ENCODE assay signal across 8 cellular contexts in the genomic region with DNA sequence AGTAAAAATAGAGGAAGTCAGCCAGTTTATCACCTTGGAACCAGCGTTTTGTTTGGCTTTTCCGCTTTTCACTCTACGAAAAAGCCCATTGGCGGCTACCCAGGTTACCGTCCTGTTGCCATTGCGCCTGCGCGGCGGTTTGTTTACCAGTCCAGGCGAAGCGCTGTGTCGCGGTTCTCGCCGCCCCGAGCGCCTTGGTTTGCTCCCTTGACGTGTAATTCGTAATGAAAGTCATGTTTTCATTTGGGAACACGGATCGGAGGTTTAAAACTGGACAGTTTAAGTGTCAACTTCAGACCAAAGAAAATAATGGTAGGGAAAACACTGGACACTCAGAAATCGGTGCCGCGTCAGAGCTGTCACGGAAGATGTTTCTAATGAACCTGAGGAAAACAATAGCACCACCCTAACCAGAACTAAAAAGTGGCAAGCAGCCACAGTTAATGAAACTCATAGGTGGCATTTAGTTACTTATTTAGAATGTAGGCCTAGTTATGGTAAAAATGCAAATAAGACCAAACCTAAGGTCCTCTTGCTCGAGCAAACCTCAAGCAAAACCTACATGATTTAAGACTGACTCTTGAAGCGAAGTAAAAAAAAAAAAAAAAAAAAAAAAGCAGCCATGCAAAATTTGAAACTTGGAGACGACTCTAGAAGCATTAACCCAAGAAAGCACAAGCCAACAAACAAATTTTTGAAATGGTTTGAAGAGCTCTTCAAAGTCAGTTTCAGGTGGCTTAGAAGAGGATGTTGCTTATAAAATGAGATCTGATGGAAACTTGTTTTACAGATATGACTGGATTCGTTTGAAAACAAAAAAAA. TPM values are rescaled to one million over a fixed set of nuclear protein-coding genes. Genes with fewer than 3 reads are reported as not detected.
A peak's percentile ranks its signal among the peaks of the same experiment; 100 is the strongest.
DNase-seq lines count a peak whose midpoint lies in the region; ATAC-seq and TF ChIP-seq lines count a peak whose summit lies in the region.

No MANE protein-coding gene starts in this region.

- H3K9ac ChIP-seq in neural cell (ENCODE audit: low read length), result peak overlapping the region; percentile 58

- intact Hi-C loops in stomach (cut with DNase I; ENCODE audit: low total_unique reads), result no loop called here

- DNase-seq in DMS153 treated with DMSO at 0.1 percent for 48 hours (lab: John Stamatoyannopoulos, UW; ENCODE audit: unreplicated experiment), result peak; percentile 85
- peak; percentile 50 for DNase-seq in KG1 (lab: John Stamatoyannopoulos, UW)
- peak; percentile 55 for DNase-seq in RWPE1 (ENCODE audit: low spot score)
- peak; percentile 96 for DNase-seq in activated effector memory CD4-positive, alpha-beta T cell treated with anti-CD3 and anti-CD28 coated beads, Interleukin-2, amount 50 U/mL, for 16 hours
- DNase-seq in fibroblast of villous mesenchyme (ENCODE audit: low read depth), result peak; percentile 89
- DNase-seq in stomach, result peak; percentile 93

- no peak for TF ChIP-seq POLR2A in stomach (IDR thresholded peaks at IDR 0.05)

- H3K27me3 ChIP-seq in neural cell (ENCODE audit: insufficient read depth, low read depth, low read length), result no peaks in the 10 kb centered on the region
- H3K27me3 ChIP-seq in stomach, result no peaks in the 10 kb centered on the region

- H3K27ac ChIP-seq in RWPE1, result peak overlapping the region; percentile 81
- peak overlapping the region; percentile 69 for H3K27ac ChIP-seq in neural cell (ENCODE audit: low read length)
- H3K27ac ChIP-seq in stomach, result peak overlapping the region; percentile 93 to 97 (median 96)

- no peaks in the 10 kb centered on the region for H3F3A ChIP-seq in neural cell (ENCODE audit: insufficient read depth, low read length, poor library complexity, severe bottlenecking)

- H3K4me3 ChIP-seq in fibroblast of villous mesenchyme (ENCODE audit: low read depth, low read length), result peak overlapping the region; percentile 73
- peak overlapping the region; percentile 67 for H3K4me3 ChIP-seq in neural cell (ENCODE audit: low read length)
- H3K4me3 ChIP-seq in stomach, result peak overlapping the region; percentile 45 to 61 (median 49)

- TF ChIP-seq RAD21 in neural cell (conservative IDR thresholded peaks at IDR 0.05), result no peak

- ATAC-seq in GM21737 (IDR thresholded peaks at IDR 0.05; ENCODE audit: unreplicated experiment), result peak; percentile 56

- CTCF ChIA-PET in RWPE1 (lab: Yijun Ruan, JAX), result interaction anchor here (0.6 to 1.2 kb wide), 2 partner anchors 134 to 600 kb away, joined by 3 read pairs; a partner anchor contains a TSS

- POLR2A ChIA-PET in RWPE1 (lab: Yijun Ruan, JAX; ENCODE audit: low non-redundant PET), result no interaction called here

- H3K9me3 ChIP-seq in neural cell (ENCODE audit: low read length), result no peaks in the 10 kb centered on the region
- H3K9me3 ChIP-seq in stomach, result no peaks in the 10 kb centered on the region

- H3K36me3 ChIP-seq in neural cell (ENCODE audit: insufficient read depth, low read length) (no peaks in the 10 kb centered on the region), stomach (no peaks in the 10 kb centered on the region)

- no peak for TF ChIP-seq CTCF in RWPE1 (conservative IDR thresholded peaks at IDR 0.05; ENCODE audit: low read depth)
- TF ChIP-seq CTCF in fibroblast of villous mesenchyme (IDR thresholded peaks at IDR 0.05; ENCODE audit: insufficient read depth, low read depth, low read length), result no peak
- peak; percentile 20 for TF ChIP-seq CTCF in neural cell (IDR thresholded peaks at IDR 0.05; ENCODE audit: poor library complexity, severe bottlenecking)
- TF ChIP-seq CTCF in stomach (IDR thresholded peaks at IDR 0.05), result no peak

- H3K9me2 ChIP-seq in neural cell (ENCODE audit: insufficient read depth, low read length), result no peaks in the 10 kb centered on the region

- H2AFZ ChIP-seq in neural cell (ENCODE audit: low read depth, low read length), result peak overlapping the region; percentile 24

- WGBS in stomach, 5 donors, result 2 to 5% (median 4%) methylated on average over 29 of the region's 29 CpGs

- TF ChIP-seq EP300 in neural cell (conservative IDR thresholded peaks at IDR 0.05; ENCODE audit: poor library complexity, severe bottlenecking), result no peak
- no peak for TF ChIP-seq EP300 in stomach (IDR thresholded peaks at IDR 0.05)

- H4K20me1 ChIP-seq in neural cell (ENCODE audit: insufficient read depth), result no peaks in the 10 kb centered on the region

- no peaks in the 10 kb centered on the region for H3K79me2 ChIP-seq in neural cell (replicated peaks; ENCODE audit: insufficient read depth, low read length)

- peaks cover 0 to 19% (median 10%) of the 10 kb centered on the region in 4 donors for H3K4me1 ChIP-seq in stomach

- H3K4me2 ChIP-seq in neural cell (ENCODE audit: low read length), result peak overlapping the region; percentile 67

TF ChIP-seq in neural cell, 6 proteins besides CTCF, POLR2A, EP300 and RAD21:
- TF ChIP-seq, protein P1, sequence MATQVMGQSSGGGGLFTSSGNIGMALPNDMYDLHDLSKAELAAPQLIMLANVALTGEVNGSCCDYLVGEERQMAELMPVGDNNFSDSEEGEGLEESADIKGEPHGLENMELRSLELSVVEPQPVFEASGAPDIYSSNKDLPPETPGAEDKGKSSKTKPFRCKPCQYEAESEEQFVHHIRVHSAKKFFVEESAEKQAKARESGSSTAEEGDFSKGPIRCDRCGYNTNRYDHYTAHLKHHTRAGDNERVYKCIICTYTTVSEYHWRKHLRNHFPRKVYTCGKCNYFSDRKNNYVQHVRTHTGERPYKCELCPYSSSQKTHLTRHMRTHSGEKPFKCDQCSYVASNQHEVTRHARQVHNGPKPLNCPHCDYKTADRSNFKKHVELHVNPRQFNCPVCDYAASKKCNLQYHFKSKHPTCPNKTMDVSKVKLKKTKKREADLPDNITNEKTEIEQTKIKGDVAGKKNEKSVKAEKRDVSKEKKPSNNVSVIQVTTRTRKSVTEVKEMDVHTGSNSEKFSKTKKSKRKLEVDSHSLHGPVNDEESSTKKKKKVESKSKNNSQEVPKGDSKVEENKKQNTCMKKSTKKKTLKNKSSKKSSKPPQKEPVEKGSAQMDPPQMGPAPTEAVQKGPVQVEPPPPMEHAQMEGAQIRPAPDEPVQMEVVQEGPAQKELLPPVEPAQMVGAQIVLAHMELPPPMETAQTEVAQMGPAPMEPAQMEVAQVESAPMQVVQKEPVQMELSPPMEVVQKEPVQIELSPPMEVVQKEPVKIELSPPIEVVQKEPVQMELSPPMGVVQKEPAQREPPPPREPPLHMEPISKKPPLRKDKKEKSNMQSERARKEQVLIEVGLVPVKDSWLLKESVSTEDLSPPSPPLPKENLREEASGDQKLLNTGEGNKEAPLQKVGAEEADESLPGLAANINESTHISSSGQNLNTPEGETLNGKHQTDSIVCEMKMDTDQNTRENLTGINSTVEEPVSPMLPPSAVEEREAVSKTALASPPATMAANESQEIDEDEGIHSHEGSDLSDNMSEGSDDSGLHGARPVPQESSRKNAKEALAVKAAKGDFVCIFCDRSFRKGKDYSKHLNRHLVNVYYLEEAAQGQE (IDR thresholded peaks at IDR 0.05; ENCODE audit: borderline replicate concordance), result no peak
- peak; percentile 67 for TF ChIP-seq POLR2AphosphoS5 (IDR thresholded peaks at IDR 0.05)

RNA-seq across cellular contexts. Expression of a gene that starts 0.8 kb away (rescaled TPM):
- total RNA-seq in fibroblast of villous mesenchyme (under 0.01 and 0.32 TPM in 2 replicates), stomach (under 1 TPM in 1 of 5 donors, not detected in 4; 0.73 TPM)
- polyA plus RNA-seq in neural cell (44.2 and 53.4 TPM in 2 replicates), stomach (under 1 TPM; 0.19 to 0.61 (median 0.23) TPM)
- polyA minus RNA-seq in neural cell, result 116 and 127 TPM in 2 replicates

RNA-seq across cellular contexts. Expression of a gene that starts 20.4 kb away (rescaled TPM):
- 53.1 and 56.6 TPM in 2 replicates for total RNA-seq in fibroblast of villous mesenchyme
- 106 and 107 TPM in 2 replicates for polyA plus RNA-seq in neural cell
- 86.6 and 95.9 TPM in 2 replicates for polyA minus RNA-seq in neural cell
- total RNA-seq in stomach, result 10 to 100 TPM; 22.9 to 60.8 (median 40.0) TPM
- polyA plus RNA-seq in stomach, result 10 to 100 TPM; 17.7 to 27.6 (median 24.7) TPM

Comparison
In these comparisons a context has a peak if more than half of its experiments do, and no peak if none do; other contexts are left out.
1. Peak in every context shown above with its lines: DNase-seq, ATAC-seq, H3K4me3 ChIP-seq and H3K27ac ChIP-seq.